8 cellular contexts compared by ENCODE assay signal in genomic region chr9:124040935-124041816, GRCh38. TPM values are rescaled to one million over a fixed set of nuclear protein-coding genes. Genes with fewer than 3 reads are reported as not detected.
DNase-seq lines count a peak whose midpoint lies in the region; ATAC-seq, FAIRE-seq and TF ChIP-seq lines count a peak whose summit lies in the region.

No MANE protein-coding gene starts in this region.

- TF ChIP-seq RAD21 in A549 (conservative IDR thresholded peaks at IDR 0.05 in 1 of 2, IDR thresholded peaks at IDR 0.05 in 1 of 2) (peak; percentile 69 to 96), K562 (CRISPR knock-in tag; conservative IDR thresholded peaks at IDR 0.05 in 1 of 2, IDR thresholded peaks at IDR 0.05 in 1 of 2) (peak; percentile 73 to 86)

- TF ChIP-seq CTCF in A549 (IDR thresholded peaks at IDR 0.05) (peak; percentile 97), K562 (IDR thresholded peaks at IDR 0.05 in 2 of 3, conservative IDR thresholded peaks at IDR 0.05 in 1 of 3; ENCODE audit: insufficient read depth in 2 of 3, low read depth in 1 of 3, low read length in 3 of 3) (peak; percentile 81 to 86 (median 85))

- 15% methylated on average over 27 of the region's 55 CpGs for WGBS in A549 (ENCODE audit: missing lambda C conversion rate)
- 12% methylated on average over 24 of the region's 55 CpGs for WGBS in K562 (ENCODE audit: insufficient coverage, low coverage, missing lambda C conversion rate)

- CTCF ChIA-PET in A549 (lab: Yijun Ruan, JAX): interaction anchor here (0.7 to 6.6 kb wide), 87 partner anchors 9 to 686 kb away, joined by 3 to 160 read pairs (median 4); partner anchors contain the start of gene LHX2
- CTCF ChIA-PET in K562 (lab: Yijun Ruan, JAX; ENCODE audit: low intra/inter-chr PET ratio): interaction anchor here (0.6 to 1.9 kb wide), 3 partner anchors 73 to 639 kb away, joined by 4 to 27 read pairs (median 9); no protein-coding TSS in a partner anchor

- intact Hi-C loops in K562 (cut with micrococcal nuclease): loop anchor here (2.0 kb wide), 2 partner anchors 496 to 638 kb away; no protein-coding TSS in a partner anchor

- POLR2A ChIA-PET in A549 (lab: Yijun Ruan, JAX) (interaction anchor here (0.6 kb wide), 1 partner anchor 80 kb away, joined by 3 read pairs; no protein-coding TSS in a partner anchor), K562 (lab: Yijun Ruan, JAX) (interaction anchor here (0.5 to 1.0 kb wide), 3 partner anchors 304 to 582 kb away, joined by 3 to 4 read pairs (median 3); no protein-coding TSS in a partner anchor)

- H3K27ac ChIP-seq in A549: peak overlapping the region; percentile 76 to 85
- no peak overlapping the region for H3K27ac ChIP-seq in K562 (ENCODE audit: extremely low read depth, low read depth, low read length)

- TF ChIP-seq EP300 in A549 (IDR thresholded peaks at IDR 0.05) (no peak), K562 (IDR thresholded peaks at IDR 0.05; ENCODE audit: low read length) (no peak)

- H3K27me3 ChIP-seq in K562 (ENCODE audit: control insufficient read depth in 2 of 2, insufficient read depth in 2 of 2, low read length in 2 of 2): peaks cover 5 to 65% of the 10 kb centered on the region in 2 experiments; a peak in 3 of 5 replicates

- H3K4me1 ChIP-seq in A549 (peaks cover 11% of the 10 kb centered on the region; the same call in 2 of the 3 replicates), K562 (replicated peaks in 1 of 2; ENCODE audit: control insufficient read depth in 2 of 2, insufficient read depth in 2 of 2, low read length in 2 of 2) (peaks cover 2 to 20% of the 10 kb centered on the region in 2 experiments; a peak in 4 of 5 replicates)

- H3K9me1 ChIP-seq in K562 (ENCODE audit: control insufficient read depth, insufficient read depth, low read length): no peaks in the 10 kb centered on the region

- H3K79me2 ChIP-seq in K562 (ENCODE audit: control insufficient read depth, insufficient read depth, low read length): no peaks in the 10 kb centered on the region

- BruUV-seq in K562 (replicated peaks; lab: Mats Ljungman, UMichigan): no TSS peak

- peak overlapping the region; percentile 44; the same call in 1 of the 2 replicates for H2AFZ ChIP-seq in K562 (ENCODE audit: low read depth, low read length)

- in situ Hi-C loops in K562 (cut with MboI): no loop called here

- H3K4me3 ChIP-seq in A549 (peak overlapping the region; percentile 60), K562 (no peak overlapping the region)

- no peaks in the 10 kb centered on the region for H3K9me3 ChIP-seq in A549
- H3K9me3 ChIP-seq in K562 (replicated peaks; ENCODE audit: control insufficient read depth, insufficient read depth, low read depth, low read length): no peaks in the 10 kb centered on the region

- H3K9ac ChIP-seq in K562 (ENCODE audit: insufficient read depth in 1 of 2, low read depth in 2 of 2, low read length in 2 of 2): peak overlapping the region in 1 of 2 experiments; percentile 81; a peak in 2 of 4 replicates

- FAIRE-seq in A549 (lab: Jason Lieb, UNC) (no peak), GM12892 (lab: Jason Lieb, UNC) (no peak), K562 (lab: Jason Lieb, UNC) (peak; percentile 42)

- TF ChIP-seq POLR2A in A549 (IDR thresholded peaks at IDR 0.05; ENCODE audit: low read length) (no peak), GM12892 (IDR thresholded peaks at IDR 0.05; ENCODE audit: low read depth, low read length) (no peak), K562 (conservative IDR thresholded peaks at IDR 0.05) (no peak)

- peaks cover 20% of the 10 kb centered on the region for H4K20me1 ChIP-seq in K562 (replicated peaks; ENCODE audit: control insufficient read depth, insufficient read depth, low read length)

- DNase-seq in A549 (ENCODE audit: low read depth in 1 of 2, low spot score in 1 of 2) (peak in 1 of 2 experiments; percentile 82), GM12892 (ENCODE audit: insufficient read length) (peak; percentile 89), RPMI8226 (peak; percentile 34), K562 (ENCODE audit: extremely low read depth in 1 of 4, low spot score in 3 of 4) (peak; percentile 41 to 89 (median 86)), islet precursor cell (peak; percentile 73), GDM1 (lab: John Stamatoyannopoulos, UW) (no peak)
- peak; percentile 9 for DNase-seq in stimulated activated CD4-positive, alpha-beta T cell treated with anti-CD3 and anti-CD28 coated beads, Interleukin-2, amount 100 ng/mL, for 4 hours (ENCODE audit: low read depth)

- no peaks in the 10 kb centered on the region for H3K36me3 ChIP-seq in K562 (ENCODE audit: control insufficient read depth, insufficient read depth, low read length)

- H3K4me2 ChIP-seq in A549 (peak overlapping the region; percentile 93), K562 (ENCODE audit: insufficient read depth, low read length) (peak overlapping the region; percentile 44)

- ATAC-seq in A549 (peak; percentile 64 to 82), K562 (peak; percentile 87), HG02970 (IDR thresholded peaks at IDR 0.05; ENCODE audit: low FRiP score, unreplicated experiment) (no peak)

TF ChIP-seq in A549, 52 proteins besides CTCF, POLR2A, EP300 and RAD21 (continues in another document):
- TF ChIP-seq SMC3 (IDR thresholded peaks at IDR 0.05): peak; percentile 96

TF ChIP-seq in K562, 482 proteins besides CTCF, POLR2A, EP300 and RAD21 (continues in another document):
- TF ChIP-seq SPI1 (IDR thresholded peaks at IDR 0.05; ENCODE audit: borderline replicate concordance, low read depth, low read length) (peak; percentile 84), MLLT1 (IDR thresholded peaks at IDR 0.05) (no peak), YY1 (IDR thresholded peaks at IDR 0.05; ENCODE audit: borderline replicate concordance in 1 of 3, control insufficient read depth in 1 of 3, extremely low read depth in 1 of 3, insufficient read depth in 3 of 3, insufficient read length in 1 of 3, insufficient replicate concordance in 2 of 3, low read depth in 1 of 3, low read length in 2 of 3) (peak in 2 of 3 experiments; percentile 11 to 31), ERF (CRISPR knock-in tag; IDR thresholded peaks at IDR 0.05) (no peak), MAZ (CRISPR knock-in tag; conservative IDR thresholded peaks at IDR 0.05 in 1 of 2, IDR thresholded peaks at IDR 0.05 in 1 of 2) (peak in 1 of 2 experiments; percentile 17; a peak in 1 of 4 replicates), SAP30 (IDR thresholded peaks at IDR 0.05; ENCODE audit: borderline replicate concordance, insufficient read depth, low read depth, low read length, poor library complexity, severe bottlenecking) (no peak), TBL1XR1 (IDR thresholded peaks at IDR 0.05; ENCODE audit: low read length in 2 of 2) (no peak), MAX (CRISPR knock-in tag; IDR thresholded peaks at IDR 0.05) (0 out of 2 replicates have a peak, but pooled peaks have one; percentile 15), ZNF436 (CRISPR knock-in tag; IDR thresholded peaks at IDR 0.05) (no peak), STAG1 (CRISPR knock-in tag; IDR thresholded peaks at IDR 0.05; ENCODE audit: borderline replicate concordance) (peak; percentile 79; the same call in 1 of the 2 replicates), EWSR1 (IDR thresholded peaks at IDR 0.05; ENCODE audit: borderline replicate concordance, low read depth, partially characterized antibody) (no peak)

RNA-seq across cellular contexts. Expression of gene LHX2, which starts 29.6 kb away (rescaled TPM):
- polyA plus RNA-seq in A549 (2011; rRNA removed) (2.4 and 2.9 TPM in 2 replicates), A549 (2017; fragmentation: RNase III; extraction: RNeasy Plus Mini Kit Qiagen cat#74134 plus additional on column Dnase treatment) (4.1 to 4.6 TPM (median 4.4 TPM) in 3 replicates), K562 (2011; rRNA removed) (not detected in 2 replicates), K562 (2014; fragmentation: Illumina TruSeq; extraction: Trizol) (not detected in 2 replicates), K562 (2014; fragmentation: Nextera tagmentation; extraction: Ambion mirVana) (not detected), K562 (2014; rRNA removed) (not detected in 2 replicates)
- polyA plus RNA-seq in A549 (2012; cell fraction: cytosol; rRNA removed): 8.7 and 11.5 TPM in 2 replicates
- 11.0 and 12.4 TPM in 2 replicates for polyA plus RNA-seq in A549 (2012; cell fraction: nucleus; rRNA removed)
- polyA minus RNA-seq in A549 (2011; rRNA and poly(A)+ RNA removed): 2.0 and 4.1 TPM in 2 replicates
- polyA plus RNA-seq in GM12892 (2012; ENCODE audit: missing spikeins): 6.3 TPM
- not detected in 2 replicates for total RNA-seq in K562 (2011; cell fraction: chromatin; rRNA removed; ENCODE audit: low replicate concordance)
- not detected in 2 replicates for total RNA-seq in K562 (2011; cell fraction: nucleolus; rRNA removed)
- not detected in 2 replicates for total RNA-seq in K562 (2011; cell fraction: nucleoplasm; rRNA removed)
- total RNA-seq in K562 (2014; rRNA removed) (not detected in 2 replicates), K562 (2014; rRNA removed; fragmentation: Illumina TruSeq; extraction: Trizol) (not detected in 2 replicates), K562 (2015; rRNA removed; fragmentation: Illumina TruSeq; extraction: Trizol) (not detected in 2 replicates), K562 (2021) (0.07 TPM in 1 of 2 replicates, not detected in the other)
- not detected in 2 replicates for polyA plus RNA-seq in K562 (2011; cell fraction: cytosol; rRNA removed)
- not detected in 2 replicates for polyA plus RNA-seq in K562 (2011; cell fraction: nucleus; rRNA removed)
- polyA plus RNA-seq in K562 (2012): 0.14 TPM in 1 of 2 replicates, not detected in the other
- polyA minus RNA-seq in K562 (2011; rRNA and poly(A)+ RNA removed): not detected in 2 replicates
- polyA minus RNA-seq in K562 (2011; cell fraction: cytosol; rRNA and poly(A)+ RNA removed): not detected in 2 replicates
- polyA minus RNA-seq in K562 (2011; cell fraction: nucleus; rRNA and poly(A)+ RNA removed): not detected in 2 replicates

Comparison
In these comparisons a context has a peak if more than half of its experiments do, and no peak if none do; other contexts are left out.
1. Of the 35 proteins assayed by ChIP-seq in both K562 and A549: peak only in K562: none; only in A549: none; in both: CTCF, MAX, RAD21 and SMC3; in neither: 29; mixed calls (peak in some experiments, not most) for 2.